Comparison of ENCODE assay signal across 11 cellular contexts in the genomic region with DNA sequence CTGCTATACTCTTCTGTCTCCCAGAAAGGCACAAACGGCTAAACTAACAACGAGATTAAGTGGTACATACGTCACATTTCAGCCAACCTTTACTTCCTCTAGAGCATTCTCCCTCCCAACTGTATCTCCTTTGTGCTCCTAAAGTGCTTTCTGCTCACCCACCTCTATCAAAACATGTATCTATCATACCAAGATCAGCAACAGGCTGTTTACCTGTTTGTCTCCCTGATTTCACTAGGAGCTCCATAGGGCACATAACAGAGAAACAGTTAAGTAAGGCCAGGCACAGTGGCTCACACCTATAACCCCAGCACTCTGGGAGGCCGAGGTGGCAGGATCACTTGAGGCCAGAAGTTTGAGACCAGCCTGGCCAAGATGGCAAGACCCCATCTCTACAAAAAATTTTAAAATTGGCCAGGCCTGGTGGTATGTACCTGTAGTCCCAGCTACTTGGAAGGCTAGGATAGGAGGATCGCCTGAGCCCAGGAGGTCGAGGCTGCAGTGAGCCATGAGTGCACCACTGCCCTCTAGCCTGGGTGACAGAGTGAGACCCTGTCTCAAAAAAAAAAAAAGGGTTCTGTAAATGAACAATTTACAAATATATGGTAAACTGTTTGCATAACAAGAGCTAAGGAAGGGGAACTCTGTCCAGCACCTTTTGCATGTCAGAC. TPM values are rescaled to one million over a fixed set of nuclear protein-coding genes. Genes with fewer than 3 reads are reported as not detected.
A peak's percentile ranks its signal among the peaks of the same experiment; 100 is the strongest.
DNase-seq lines count a peak whose midpoint lies in the region; ATAC-seq and TF ChIP-seq lines count a peak whose summit lies in the region.
"Had no signal": no experiment of that assay in that cellular context is flagged by ENCODE, and none has a peak within 500 bp of the region (broad histone marks: within the 10 kb centered on the region; RNA-seq: fewer than 3 reads in every experiment).

No MANE protein-coding gene starts in this region.

- no peak for TF ChIP-seq CTCF in SK-N-SH (IDR thresholded peaks at IDR 0.05)
- no peak for TF ChIP-seq CTCF in neural cell (IDR thresholded peaks at IDR 0.05; ENCODE audit: poor library complexity, severe bottlenecking)

- H3K9me3 ChIP-seq in SK-N-SH, result no peaks in the 10 kb centered on the region
- H3K9me3 ChIP-seq in adipocyte (ENCODE audit: control insufficient read depth, low read length), result no peaks in the 10 kb centered on the region
- no peaks in the 10 kb centered on the region for H3K9me3 ChIP-seq in neural cell (ENCODE audit: low read length)

- no peak overlapping the region for H3K4me3 ChIP-seq in SK-N-SH (ENCODE audit: low read depth in 2 of 2, low read length in 1 of 2)
- peak overlapping the region; percentile 85 for H3K4me3 ChIP-seq in adipocyte (ENCODE audit: low read length)
- peak overlapping the region; percentile 84 for H3K4me3 ChIP-seq in neural cell (ENCODE audit: low read length)

- H3K27me3 ChIP-seq in SK-N-SH (ENCODE audit: insufficient read depth) (no peaks in the 10 kb centered on the region), adipocyte (replicated peaks; ENCODE audit: control insufficient read depth, insufficient read depth, low read length) (no peaks in the 10 kb centered on the region), neural cell (ENCODE audit: insufficient read depth, low read depth, low read length) (no peaks in the 10 kb centered on the region)

- H3K9ac ChIP-seq in SK-N-SH, result no peak overlapping the region
- no peak overlapping the region for H3K9ac ChIP-seq in adipocyte (ENCODE audit: low read length)
- H3K9ac ChIP-seq in neural cell (ENCODE audit: low read length), result no peak overlapping the region

- POLR2A ChIA-PET in SK-N-SH (lab: Yijun Ruan, JAX), result no interaction called here

- H2AFZ ChIP-seq in SK-N-SH (ENCODE audit: low read depth) (no peak overlapping the region), neural cell (ENCODE audit: low read depth, low read length) (no peak overlapping the region)

- CTCF ChIA-PET in SK-N-SH (lab: Yijun Ruan, JAX), result interaction anchor here (2.0 kb wide), 1 partner anchor 31 kb away, joined by 8 read pairs; no protein-coding TSS in a partner anchor

- H3F3A ChIP-seq in SK-N-SH (replicated peaks; ENCODE audit: insufficient read depth), result peaks cover 7% of the 10 kb centered on the region
- no peaks in the 10 kb centered on the region for H3F3A ChIP-seq in neural cell (ENCODE audit: insufficient read depth, low read length, poor library complexity, severe bottlenecking)

- H4K20me1 ChIP-seq in SK-N-SH (ENCODE audit: insufficient read depth), result peaks cover 23% of the 10 kb centered on the region
- H4K20me1 ChIP-seq in neural cell (ENCODE audit: insufficient read depth), result no peaks in the 10 kb centered on the region

- H3K4me2 ChIP-seq in SK-N-SH, result peak overlapping the region; percentile 80; the same call in 1 of the 2 replicates
- no peak overlapping the region for H3K4me2 ChIP-seq in neural cell (ENCODE audit: low read length)

- no peak for ATAC-seq in SK-N-SH treated with all-trans-retinoic acid at 6 μM for 48 hours
- ATAC-seq in HG03108 (IDR thresholded peaks at IDR 0.05; ENCODE audit: unreplicated experiment), result no peak
- ATAC-seq: sciatic nerve had no signal

- no peak overlapping the region for H3K27ac ChIP-seq in SK-N-SH (ENCODE audit: low read depth in 2 of 2, low read length in 1 of 2)
- no peak overlapping the region for H3K27ac ChIP-seq in neural cell (ENCODE audit: low read length)

- WGBS in SK-N-SH (ENCODE audit: low lambda C conversion rate), result 85% methylated on average over 6 of the region's 6 CpGs

- no peak for TF ChIP-seq EP300 in SK-N-SH (IDR thresholded peaks at IDR 0.05; ENCODE audit: borderline replicate concordance in 1 of 2, low read depth in 1 of 2, low read length in 1 of 2)
- TF ChIP-seq EP300 in neural cell (conservative IDR thresholded peaks at IDR 0.05; ENCODE audit: poor library complexity, severe bottlenecking), result no peak

- H3K79me2 ChIP-seq in SK-N-SH (ENCODE audit: insufficient read depth) (peaks cover 78% of the 10 kb centered on the region), neural cell (replicated peaks; ENCODE audit: insufficient read depth, low read length) (peaks cover 55% of the 10 kb centered on the region)

- no peak for TF ChIP-seq RAD21 in SK-N-SH (IDR thresholded peaks at IDR 0.05; ENCODE audit: low read length)
- TF ChIP-seq RAD21 in neural cell (conservative IDR thresholded peaks at IDR 0.05), result no peak

- DNase-seq in SK-N-SH (no peak), NCI-H2029 (lab: John Stamatoyannopoulos, UW) (peak; percentile 68), adipocyte (ENCODE audit: low read depth) (no peak), OCI-M2 (lab: John Stamatoyannopoulos, UW; ENCODE audit: unreplicated experiment) (no peak), NCI-H446 treated with DMSO at 0.1 percent for 48 hours (lab: John Stamatoyannopoulos, UW) (no peak)
- DNase-seq: DMS53, kidney had no signal

- peaks cover 8 to 18% of the 10 kb centered on the region in 2 experiments; a peak in 2 of 4 replicates for H3K4me1 ChIP-seq in SK-N-SH (ENCODE audit: control insufficient read depth in 1 of 2, insufficient read depth in 2 of 2, low read depth in 1 of 2, low read length in 1 of 2)
- peaks cover 38% of the 10 kb centered on the region for H3K4me1 ChIP-seq in adipocyte (ENCODE audit: control insufficient read depth, insufficient read depth, low read length)

- H3K9me2 ChIP-seq in SK-N-SH (no peaks in the 10 kb centered on the region), neural cell (ENCODE audit: insufficient read depth, low read length) (no peaks in the 10 kb centered on the region)

- peaks cover 5 to 25% of the 10 kb centered on the region in 2 experiments for H3K36me3 ChIP-seq in SK-N-SH (replicated peaks in 1 of 2; ENCODE audit: control insufficient read depth in 1 of 2, insufficient read depth in 2 of 2, low read length in 1 of 2)
- H3K36me3 ChIP-seq in adipocyte (ENCODE audit: control insufficient read depth, insufficient read depth, low read length, severe bottlenecking), result peaks cover 8% of the 10 kb centered on the region
- H3K36me3 ChIP-seq in neural cell (ENCODE audit: insufficient read depth, low read length), result no peaks in the 10 kb centered on the region

TF ChIP-seq in SK-N-SH, 30 proteins besides CTCF, POLR2A, EP300 and RAD21 (continues in another document):
- TF ChIP-seq RXRA (IDR thresholded peaks at IDR 0.05; ENCODE audit: borderline replicate concordance, low read depth) (no peak), ELF1 (IDR thresholded peaks at IDR 0.05) (no peak)

TF ChIP-seq in SK-N-SH treated with all-trans-retinoic acid at 6 μM for 48 hours, 23 proteins besides CTCF, POLR2A, EP300 and RAD21 (continues in another document):
- TF ChIP-seq CSDC2 (CRISPR knock-in tag; IDR thresholded peaks at IDR 0.05) (no peak), PPARA (CRISPR knock-in tag; IDR thresholded peaks at IDR 0.05; ENCODE audit: borderline replicate concordance) (no peak), BACH2 (CRISPR knock-in tag; IDR thresholded peaks at IDR 0.05; ENCODE audit: borderline replicate concordance) (no peak), TCF4 (CRISPR knock-in tag; IDR thresholded peaks at IDR 0.05; ENCODE audit: borderline replicate concordance) (no peak), OSR1 (CRISPR knock-in tag; IDR thresholded peaks at IDR 0.05) (no peak), ZFP3 (CRISPR knock-in tag; IDR thresholded peaks at IDR 0.05) (no peak)
- TF ChIP-seq, protein P1, sequence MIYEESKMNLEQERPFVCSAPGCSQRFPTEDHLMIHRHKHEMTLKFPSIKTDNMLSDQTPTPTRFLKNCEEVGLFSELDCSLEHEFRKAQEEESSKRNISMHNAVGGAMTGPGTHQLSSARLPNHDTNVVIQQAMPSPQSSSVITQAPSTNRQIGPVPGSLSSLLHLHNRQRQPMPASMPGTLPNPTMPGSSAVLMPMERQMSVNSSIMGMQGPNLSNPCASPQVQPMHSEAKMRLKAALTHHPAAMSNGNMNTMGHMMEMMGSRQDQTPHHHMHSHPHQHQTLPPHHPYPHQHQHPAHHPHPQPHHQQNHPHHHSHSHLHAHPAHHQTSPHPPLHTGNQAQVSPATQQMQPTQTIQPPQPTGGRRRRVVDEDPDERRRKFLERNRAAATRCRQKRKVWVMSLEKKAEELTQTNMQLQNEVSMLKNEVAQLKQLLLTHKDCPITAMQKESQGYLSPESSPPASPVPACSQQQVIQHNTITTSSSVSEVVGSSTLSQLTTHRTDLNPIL (CRISPR knock-in tag; IDR thresholded peaks at IDR 0.05; ENCODE audit: low read depth), result no peak

TF ChIP-seq in neural cell, 6 proteins besides CTCF, POLR2A, EP300 and RAD21:
- no peak for TF ChIP-seq EZH2 (IDR thresholded peaks at IDR 0.05; ENCODE audit: borderline replicate concordance, insufficient read depth, low read length, poor library complexity, severe bottlenecking)

RNA-seq across cellular contexts. Expression of gene NDUFC2, which starts 2.8 kb away (rescaled TPM):
- 198 and 235 TPM in 2 replicates for polyA plus RNA-seq in SK-N-SH (2012; rRNA removed)
- 137 and 183 TPM in 2 replicates for polyA plus RNA-seq in SK-N-SH (2012; cell fraction: cytosol; rRNA removed)
- polyA plus RNA-seq in SK-N-SH (2012; cell fraction: nucleus; rRNA removed), result 76.3 and 139 TPM in 2 replicates
- polyA plus RNA-seq in neural cell, result 269 and 322 TPM in 2 replicates
- polyA minus RNA-seq in neural cell, result 135 and 165 TPM in 2 replicates

RNA-seq across cellular contexts. Expression of gene THRSP, which starts 13.2 kb away (rescaled TPM):
- 0.10 TPM in 1 of 2 replicates, not detected in the other for polyA plus RNA-seq in SK-N-SH (2012; rRNA removed)
- 0.04 TPM in 1 of 2 replicates, not detected in the other for polyA plus RNA-seq in SK-N-SH (2012; cell fraction: cytosol; rRNA removed)
- polyA plus RNA-seq in SK-N-SH (2012; cell fraction: nucleus; rRNA removed), result 0.23 and 0.45 TPM in 2 replicates
- polyA plus RNA-seq in neural cell, result not detected in 2 replicates
- polyA minus RNA-seq in neural cell, result not detected in 2 replicates

RNA-seq across cellular contexts. Expression of gene KCTD14, which starts 53.8 kb away (rescaled TPM):
- polyA plus RNA-seq in SK-N-SH (2012; rRNA removed) (0.25 and 0.32 TPM in 2 replicates), neural cell (0.32 and 2.0 TPM in 2 replicates)
- polyA plus RNA-seq in SK-N-SH (2012; cell fraction: cytosol; rRNA removed), result 0.36 and 0.41 TPM in 2 replicates
- polyA plus RNA-seq in SK-N-SH (2012; cell fraction: nucleus; rRNA removed), result 0.21 and 0.23 TPM in 2 replicates
- 0.93 and 1.2 TPM in 2 replicates for polyA minus RNA-seq in neural cell

Comparison
In these comparisons a context has a peak if more than half of its experiments do, and no peak if none do; other contexts are left out.
1. H3K4me3 ChIP-seq: peak in adipocyte (single experiment) and neural cell (single experiment); none in SK-N-SH (0 of 2).